Comparison of ENCODE assay signal across 8 cellular contexts in genomic region chr2:144523606-144524131, GRCh38. TPM values are rescaled to one million over a fixed set of nuclear protein-coding genes. Genes with fewer than 3 reads are reported as not detected.
DNase-seq lines count a peak whose midpoint lies in the region; ATAC-seq lines count a peak whose summit lies in the region.

No MANE protein-coding gene starts in this region.

- H3K27me3 Mint-ChIP-seq in activated CD4-positive, alpha-beta T cell treated with anti-CD3 and anti-CD28 coated beads, Interleukin-2, amount 10 ng/mL, durations not matched to agents 24 days and 14 days: peaks cover 68% of the 10 kb centered on the region
- H3K27me3 Mint-ChIP-seq in activated naive CD8-positive, alpha-beta T cell treated with anti-CD3 and anti-CD28 coated beads for 36 hours: peaks cover 34% of the 10 kb centered on the region
- peaks cover 44% of the 10 kb centered on the region for H3K27me3 Mint-ChIP-seq in stimulated activated naive CD8-positive, alpha-beta T cell treated with anti-CD3 and anti-CD28 coated beads, Interleukin-15, amount 100 ng/mL, for 72 hours

- ATAC-seq in stimulated activated naive CD8-positive, alpha-beta T cell treated with anti-CD3 and anti-CD28 coated beads, Interleukin-15, amount 100 ng/mL, for 72 hours: peak; percentile 25

- no peak for DNase-seq in activated CD4-positive, alpha-beta T cell treated with anti-CD3 and anti-CD28 coated beads, Interleukin-2, amount 10 ng/mL, durations not matched to agents 24 days and 14 days
- DNase-seq in activated CD4-positive, alpha-beta T cell treated with anti-CD3 and anti-CD28 coated beads for 4 hours: no peak
- no peak for DNase-seq in activated naive CD8-positive, alpha-beta T cell treated with anti-CD3 and anti-CD28 coated beads for 36 hours
- peak; percentile 45 for DNase-seq in iPS-NIHi7 (ENCODE audit: extremely low spot score)
- no peak for DNase-seq in stimulated activated naive CD8-positive, alpha-beta T cell treated with anti-CD3 and anti-CD28 coated beads, Interleukin-15, amount 100 ng/mL, for 72 hours
- DNase-seq in stimulated activated CD4-positive, alpha-beta T cell treated with anti-CD3 and anti-CD28 coated beads, Interleukin-4, amount 100 ng/mL, for 24 hours: no peak
- DNase-seq in NCI-H774 (lab: John Stamatoyannopoulos, UW): no peak
- no peak for DNase-seq in MV-4-11 (lab: John Stamatoyannopoulos, UW)

- H3K4me1 Mint-ChIP-seq in activated CD4-positive, alpha-beta T cell treated with anti-CD3 and anti-CD28 coated beads, Interleukin-2, amount 10 ng/mL, durations not matched to agents 24 days and 14 days: peaks cover 14% of the 10 kb centered on the region
- peaks cover 14% of the 10 kb centered on the region for H3K4me1 Mint-ChIP-seq in activated naive CD8-positive, alpha-beta T cell treated with anti-CD3 and anti-CD28 coated beads for 36 hours
- peaks cover 30% of the 10 kb centered on the region for H3K4me1 Mint-ChIP-seq in stimulated activated naive CD8-positive, alpha-beta T cell treated with anti-CD3 and anti-CD28 coated beads, Interleukin-15, amount 100 ng/mL, for 72 hours

- H3K27ac Mint-ChIP-seq in activated CD4-positive, alpha-beta T cell treated with anti-CD3 and anti-CD28 coated beads, Interleukin-2, amount 10 ng/mL, durations not matched to agents 24 days and 14 days: no peak overlapping the region
- H3K27ac Mint-ChIP-seq in activated naive CD8-positive, alpha-beta T cell treated with anti-CD3 and anti-CD28 coated beads for 36 hours: no peak overlapping the region
- peak overlapping the region in 1 of 2 donors; percentile 10 for H3K27ac Mint-ChIP-seq in stimulated activated naive CD8-positive, alpha-beta T cell treated with anti-CD3 and anti-CD28 coated beads, Interleukin-15, amount 100 ng/mL, for 72 hours

- H3K4me3 Mint-ChIP-seq in activated CD4-positive, alpha-beta T cell treated with anti-CD3 and anti-CD28 coated beads, Interleukin-2, amount 10 ng/mL, durations not matched to agents 24 days and 14 days: peak overlapping the region; percentile 85
- H3K4me3 Mint-ChIP-seq in activated naive CD8-positive, alpha-beta T cell treated with anti-CD3 and anti-CD28 coated beads for 36 hours: peak overlapping the region; percentile 83
- H3K4me3 Mint-ChIP-seq in stimulated activated naive CD8-positive, alpha-beta T cell treated with anti-CD3 and anti-CD28 coated beads, Interleukin-15, amount 100 ng/mL, for 72 hours: peak overlapping the region; percentile 84 to 88

- intact Hi-C loops in activated CD4-positive, alpha-beta T cell treated with anti-CD3 and anti-CD28 coated beads, Interleukin-2, amount 10 ng/mL, durations not matched to agents 24 days and 14 days (cut with micrococcal nuclease): no loop called here

- H3K9me3 Mint-ChIP-seq in activated CD4-positive, alpha-beta T cell treated with anti-CD3 and anti-CD28 coated beads, Interleukin-2, amount 10 ng/mL, durations not matched to agents 24 days and 14 days: no peaks in the 10 kb centered on the region
- H3K9me3 Mint-ChIP-seq in activated naive CD8-positive, alpha-beta T cell treated with anti-CD3 and anti-CD28 coated beads for 36 hours: no peaks in the 10 kb centered on the region
- H3K9me3 Mint-ChIP-seq in stimulated activated naive CD8-positive, alpha-beta T cell treated with anti-CD3 and anti-CD28 coated beads, Interleukin-15, amount 100 ng/mL, for 72 hours: no peaks in the 10 kb centered on the region

- peaks cover 2% of the 10 kb centered on the region for H3K36me3 Mint-ChIP-seq in activated CD4-positive, alpha-beta T cell treated with anti-CD3 and anti-CD28 coated beads, Interleukin-2, amount 10 ng/mL, durations not matched to agents 24 days and 14 days (ENCODE audit: low read depth)
- no peaks in the 10 kb centered on the region for H3K36me3 Mint-ChIP-seq in activated naive CD8-positive, alpha-beta T cell treated with anti-CD3 and anti-CD28 coated beads for 36 hours

RNA-seq across cellular contexts. Expression of gene ZEB2, which starts 3.8 kb away (rescaled TPM):
- total RNA-seq in activated CD4-positive, alpha-beta T cell treated with anti-CD3 and anti-CD28 coated beads, Interleukin-2, amount 10 ng/mL, durations not matched to agents 24 days and 14 days: 15.2 and 15.8 TPM in 2 replicates
- total RNA-seq in activated naive CD8-positive, alpha-beta T cell treated with anti-CD3 and anti-CD28 coated beads for 36 hours: 10 to 100 TPM in 1 of 2 experiments, 1 to 10 TPM in 1; 9.0 to 10.5 TPM
